ENCODE assay signal across 18 cellular contexts in the genomic region with DNA sequence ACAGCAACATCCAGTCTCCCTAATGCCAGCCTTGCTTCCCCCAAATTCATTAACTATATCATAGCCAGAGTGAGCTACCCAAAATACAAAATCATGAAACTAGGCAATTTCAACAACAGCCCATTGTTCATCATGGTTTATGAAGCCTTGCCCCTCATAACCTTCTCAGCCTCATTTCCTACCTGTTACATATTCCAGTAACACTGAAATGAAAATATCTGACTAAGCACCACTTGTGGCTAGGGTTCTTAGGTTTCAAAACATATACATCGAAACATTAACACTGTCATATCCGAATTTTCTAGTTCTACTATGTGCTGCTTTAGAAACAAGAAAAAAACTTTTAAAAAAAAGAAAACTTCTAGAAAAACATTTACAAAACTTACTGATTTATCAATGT. TPM values are rescaled to one million over a fixed set of nuclear protein-coding genes. Genes with fewer than 3 reads are reported as not detected.
DNase-seq lines count a peak whose midpoint lies in the region; ATAC-seq, FAIRE-seq and TF ChIP-seq lines count a peak whose summit lies in the region.
"Had no signal": no experiment of that assay in that cellular context is flagged by ENCODE, and none has a peak within 500 bp of the region (broad histone marks: within the 10 kb centered on the region; RNA-seq: fewer than 3 reads in every experiment).

No MANE protein-coding gene starts in this region.

- no peak overlapping the region for H3K4me3 Mint-ChIP-seq in activated CD4-positive, alpha-beta T cell treated with anti-CD3 and anti-CD28 coated beads for 36 hours
- no peak overlapping the region for H3K4me3 Mint-ChIP-seq in stimulated activated naive B cell treated with anti-CD40 and anti-IgM and Interleukin-4, amounts not matched to agents 10 μg/mL and 1 μg/mL and 100 μg/mL, for 72 hours
- H3K4me3 Mint-ChIP-seq: IgD-negative memory B cell had no signal

- TF ChIP-seq CTCF in K562 (IDR thresholded peaks at IDR 0.05 in 2 of 3, conservative IDR thresholded peaks at IDR 0.05 in 1 of 3; ENCODE audit: insufficient read depth in 2 of 3, low read depth in 1 of 3, low read length in 3 of 3) (no peak), stomach (IDR thresholded peaks at IDR 0.05) (no peak)

- no peak overlapping the region for H3K27ac ChIP-seq in K562 (ENCODE audit: extremely low read depth, low read depth, low read length)
- no peak overlapping the region for H3K27ac ChIP-seq in stomach
- H3K27ac ChIP-seq: BLaER1, HL-60 had no signal

- peak overlapping the region; percentile 14 for H3K27ac Mint-ChIP-seq in activated CD4-positive, alpha-beta T cell treated with anti-CD3 and anti-CD28 coated beads for 36 hours
- peak overlapping the region in 1 of 2 donors; percentile 6 for H3K27ac Mint-ChIP-seq in activated naive CD4-positive, alpha-beta T cell treated with anti-CD3 and anti-CD28 coated beads, Interleukin-2, amount 50 U/mL, for 72 hours
- peak overlapping the region; percentile 0 for H3K27ac Mint-ChIP-seq in stimulated activated naive B cell treated with anti-CD40 and anti-IgM and Interleukin-4, amounts not matched to agents 10 μg/mL and 1 μg/mL and 100 μg/mL, for 72 hours

- no peak for TF ChIP-seq POLR2A in K562 (conservative IDR thresholded peaks at IDR 0.05)
- no peak for TF ChIP-seq POLR2A in stomach (IDR thresholded peaks at IDR 0.05)

- no peaks in the 10 kb centered on the region for H3K9me3 Mint-ChIP-seq in activated CD4-positive, alpha-beta T cell treated with anti-CD3 and anti-CD28 coated beads for 36 hours (ENCODE audit: low read depth)
- no peaks in the 10 kb centered on the region for H3K9me3 Mint-ChIP-seq in activated naive CD4-positive, alpha-beta T cell treated with anti-CD3 and anti-CD28 coated beads, Interleukin-2, amount 50 U/mL, for 72 hours
- H3K9me3 Mint-ChIP-seq in stimulated activated naive B cell treated with anti-CD40 and anti-IgM and Interleukin-4, amounts not matched to agents 10 μg/mL and 1 μg/mL and 100 μg/mL, for 72 hours: no peaks in the 10 kb centered on the region
- H3K9me3 Mint-ChIP-seq: IgD-negative memory B cell had no signal

- FAIRE-seq in K562 (lab: Jason Lieb, UNC): peak; percentile 26
- FAIRE-seq: HTR-8/SVneo had no signal

- no peaks in the 10 kb centered on the region for H3K79me2 ChIP-seq in K562 (ENCODE audit: control insufficient read depth, insufficient read depth, low read length)

- H3K9me3 ChIP-seq in K562 (replicated peaks; ENCODE audit: control insufficient read depth, insufficient read depth, low read depth, low read length) (no peaks in the 10 kb centered on the region), stomach (no peaks in the 10 kb centered on the region)
- H3K9me3 ChIP-seq: BLaER1, HAP-1 had no signal

- H4K20me1 ChIP-seq in K562 (replicated peaks; ENCODE audit: control insufficient read depth, insufficient read depth, low read length): no peaks in the 10 kb centered on the region
- H4K20me1 ChIP-seq: BLaER1 had no signal

- CTCF ChIA-PET in activated CD4-positive, alpha-beta T cell treated with anti-CD3 and anti-CD28 coated beads for 36 hours (lab: Charles Lee): interaction anchor here (0.6 to 1.3 kb wide), 3 partner anchors 57 to 168 kb away, joined by 3 to 4 read pairs (median 3); no protein-coding TSS in a partner anchor
- CTCF ChIA-PET in K562 (lab: Yijun Ruan, JAX; ENCODE audit: low intra/inter-chr PET ratio): no interaction called here

- in situ Hi-C loops in K562 (cut with MboI): no loop called here

- TF ChIP-seq EP300 in K562 (IDR thresholded peaks at IDR 0.05; ENCODE audit: low read length) (no peak), stomach (IDR thresholded peaks at IDR 0.05) (no peak)

- H3K4me1 ChIP-seq in K562 (replicated peaks in 1 of 2; ENCODE audit: control insufficient read depth in 2 of 2, insufficient read depth in 2 of 2, low read length in 2 of 2): no peaks in the 10 kb centered on the region
- H3K4me1 ChIP-seq in stomach: no peaks in the 10 kb centered on the region
- H3K4me1 ChIP-seq: BLaER1 had no signal

- H3K9ac ChIP-seq in K562 (ENCODE audit: insufficient read depth in 1 of 2, low read depth in 2 of 2, low read length in 2 of 2): no peak overlapping the region
- H3K9ac ChIP-seq: BLaER1 had no signal

- H2AFZ ChIP-seq in K562 (ENCODE audit: low read depth, low read length): no peak overlapping the region

- no peaks in the 10 kb centered on the region for H3K27me3 Mint-ChIP-seq in activated CD4-positive, alpha-beta T cell treated with anti-CD3 and anti-CD28 coated beads for 36 hours
- H3K27me3 Mint-ChIP-seq in stimulated activated naive B cell treated with anti-CD40 and anti-IgM and Interleukin-4, amounts not matched to agents 10 μg/mL and 1 μg/mL and 100 μg/mL, for 72 hours: no peaks in the 10 kb centered on the region
- H3K27me3 Mint-ChIP-seq: IgD-negative memory B cell had no signal

- intact Hi-C loops in activated CD4-positive, alpha-beta T cell treated with anti-CD3 and anti-CD28 coated beads for 36 hours (cut with DNase I, micrococcal nuclease): no loop called here
- intact Hi-C loops in K562 (cut with micrococcal nuclease) (no loop called here), stomach (cut with DNase I; ENCODE audit: low total_unique reads) (no loop called here)

- H3K36me3 Mint-ChIP-seq in activated CD4-positive, alpha-beta T cell treated with anti-CD3 and anti-CD28 coated beads for 36 hours (ENCODE audit: low read depth): peaks cover 27% of the 10 kb centered on the region
- H3K36me3 Mint-ChIP-seq in activated naive CD4-positive, alpha-beta T cell treated with anti-CD3 and anti-CD28 coated beads, Interleukin-2, amount 50 U/mL, for 72 hours: peaks cover 0 to 5% of the 10 kb centered on the region in 2 donors
- peaks cover 32 to 33% of the 10 kb centered on the region in 2 donors for H3K36me3 Mint-ChIP-seq in stimulated activated naive B cell treated with anti-CD40 and anti-IgM and Interleukin-4, amounts not matched to agents 10 μg/mL and 1 μg/mL and 100 μg/mL, for 72 hours

- 83% methylated on average over 2 of the region's 2 CpGs for WGBS in K562 (ENCODE audit: insufficient coverage, low coverage, missing lambda C conversion rate)
- WGBS in stomach, 5 donors: 89 to 99% (median 94%) methylated on average over 2 of the region's 2 CpGs

- H3K36me3 ChIP-seq in K562 (ENCODE audit: control insufficient read depth, insufficient read depth, low read length) (peaks cover 47% of the 10 kb centered on the region; the same call in 2 of the 3 replicates), stomach (peaks cover 22 to 84% (median 79%) of the 10 kb centered on the region in 4 donors)

- H3K4me3 ChIP-seq in K562: no peak overlapping the region
- no peak overlapping the region for H3K4me3 ChIP-seq in stomach
- H3K4me3 ChIP-seq: BLaER1, HAP-1 had no signal

- BruUV-seq in K562 (replicated peaks; lab: Mats Ljungman, UMichigan): no TSS peak

- DNase-seq in activated CD4-positive, alpha-beta T cell treated with anti-CD3 and anti-CD28 coated beads for 36 hours: no peak
- no peak for DNase-seq in activated CD4-positive, alpha-beta T cell treated with anti-CD3 and anti-CD28 coated beads for 48 hours
- no peak for DNase-seq in activated naive CD4-positive, alpha-beta T cell treated with anti-CD3 and anti-CD28 coated beads, Interleukin-2, amount 50 U/mL, for 72 hours (ENCODE audit: low spot score in 2 of 2)
- DNase-seq in activated naive CD4-positive, alpha-beta T cell treated with anti-CD3 and anti-CD28 coated beads, Interleukin-2, amount 50 U/mL, for 16 hours: no peak
- DNase-seq in K562 (ENCODE audit: extremely low read depth in 1 of 4, low spot score in 3 of 4): no peak
- DNase-seq in stimulated activated naive B cell treated with anti-CD40 and anti-IgM and Interleukin-4, amounts not matched to agents 10 μg/mL and 1 μg/mL and 100 μg/mL, for 72 hours: no peak
- no peak for DNase-seq in stomach
- no peak for DNase-seq in stimulated activated CD4-positive, alpha-beta T cell treated with anti-CD3 and anti-CD28 coated beads, Interleukin-4, amount 100 ng/mL, for 4 hours
- DNase-seq: 8988T, DMS79 treated with DMSO at 0.1 percent for 48 hours, NCI-H187, NCI-H69, OCI-M1 had no signal

- no peak for TF ChIP-seq RAD21 in K562 (CRISPR knock-in tag; conservative IDR thresholded peaks at IDR 0.05 in 1 of 2, IDR thresholded peaks at IDR 0.05 in 1 of 2)

- H3K27me3 ChIP-seq in K562 (ENCODE audit: control insufficient read depth in 2 of 2, insufficient read depth in 2 of 2, low read length in 2 of 2): no peaks in the 10 kb centered on the region
- H3K27me3 ChIP-seq in stomach: no peaks in the 10 kb centered on the region
- H3K27me3 ChIP-seq: BLaER1 had no signal

- peaks cover 9% of the 10 kb centered on the region for H3K4me1 Mint-ChIP-seq in activated CD4-positive, alpha-beta T cell treated with anti-CD3 and anti-CD28 coated beads for 36 hours
- H3K4me1 Mint-ChIP-seq in stimulated activated naive B cell treated with anti-CD40 and anti-IgM and Interleukin-4, amounts not matched to agents 10 μg/mL and 1 μg/mL and 100 μg/mL, for 72 hours: no peaks in the 10 kb centered on the region

- H3K9me1 ChIP-seq in K562 (ENCODE audit: control insufficient read depth, insufficient read depth, low read length): no peaks in the 10 kb centered on the region

- POLR2A ChIA-PET in activated CD4-positive, alpha-beta T cell treated with anti-CD3 and anti-CD28 coated beads for 36 hours (lab: Charles Lee): no interaction called here
- POLR2A ChIA-PET in K562 (lab: Yijun Ruan, JAX): interaction anchor here (1.0 kb wide), 1 partner anchor 58 kb away, joined by 3 read pairs; no protein-coding TSS in a partner anchor

- peak; percentile 97 for ATAC-seq in activated CD4-positive, alpha-beta T cell treated with anti-CD3 and anti-CD28 coated beads for 36 hours
- ATAC-seq in activated naive CD4-positive, alpha-beta T cell treated with anti-CD3 and anti-CD28 coated beads, Interleukin-2, amount 50 U/mL, for 72 hours: peak; percentile 49 to 97
- no peak for ATAC-seq in K562
- ATAC-seq in stimulated activated naive B cell treated with anti-CD40 and anti-IgM and Interleukin-4, amounts not matched to agents 10 μg/mL and 1 μg/mL and 100 μg/mL, for 72 hours (replicated peaks): no peak

- H3K4me2 ChIP-seq in K562 (ENCODE audit: insufficient read depth, low read length): no peak overlapping the region
- H3K4me2 ChIP-seq: BLaER1 had no signal

RNA-seq across cellular contexts. Expression of a gene that starts 59.5 kb away (rescaled TPM):
- 10 to 100 TPM; 10.9 to 12.7 TPM for total RNA-seq in activated CD4-positive, alpha-beta T cell treated with anti-CD3 and anti-CD28 coated beads for 36 hours
- total RNA-seq in activated naive CD4-positive, alpha-beta T cell treated with anti-CD3 and anti-CD28 coated beads, Interleukin-2, amount 50 U/mL, for 72 hours: 10 to 100 TPM; 16.1 to 16.7 TPM
- 28.1 and 119 TPM in 2 replicates for total RNA-seq in K562 (2011; cell fraction: chromatin; rRNA removed; ENCODE audit: low replicate concordance)
- total RNA-seq in K562 (2011; cell fraction: nucleolus; rRNA removed): 12.7 and 18.3 TPM in 2 replicates
- total RNA-seq in K562 (2011; cell fraction: nucleoplasm; rRNA removed): 37.1 and 61.3 TPM in 2 replicates
- 10.8 and 11.4 TPM in 2 replicates for total RNA-seq in K562 (2014; rRNA removed)
- 21.6 and 22.4 TPM in 2 replicates for total RNA-seq in K562 (2014; rRNA removed; fragmentation: Illumina TruSeq; extraction: Trizol)
- 20.6 and 21.6 TPM in 2 replicates for total RNA-seq in K562 (2015; rRNA removed; fragmentation: Illumina TruSeq; extraction: Trizol)
- 18.5 and 18.8 TPM in 2 replicates for total RNA-seq in K562 (2021)
- 11.0 and 11.7 TPM in 2 replicates for polyA plus RNA-seq in K562 (2011; rRNA removed)
- polyA plus RNA-seq in K562 (2011; cell fraction: cytosol; rRNA removed): 1.6 and 4.6 TPM in 2 replicates
- polyA plus RNA-seq in K562 (2011; cell fraction: nucleus; rRNA removed): 18.8 and 26.5 TPM in 2 replicates
- polyA plus RNA-seq in K562 (2012): 5.6 TPM in 2 replicates
- polyA plus RNA-seq in K562 (2014; fragmentation: Illumina TruSeq; extraction: Trizol): 8.9 and 10.9 TPM in 2 replicates
- polyA plus RNA-seq in K562 (2014; fragmentation: Nextera tagmentation; extraction: Ambion mirVana): 1 to 10 TPM; 3.2 to 4.0 TPM
- 6.4 and 7.7 TPM in 2 replicates for polyA plus RNA-seq in K562 (2014; rRNA removed)
- 30.0 and 41.1 TPM in 2 replicates for polyA minus RNA-seq in K562 (2011; rRNA and poly(A)+ RNA removed)
- polyA minus RNA-seq in K562 (2011; cell fraction: cytosol; rRNA and poly(A)+ RNA removed): 8.7 TPM in 2 replicates
- 37.0 and 67.3 TPM in 2 replicates for polyA minus RNA-seq in K562 (2011; cell fraction: nucleus; rRNA and poly(A)+ RNA removed)
- total RNA-seq in stomach: 10 to 100 TPM; 13.4 to 67.0 (median 42.6) TPM
- polyA plus RNA-seq in stomach: 1 to 10 TPM; 2.0 to 4.3 (median 2.2) TPM

Comparison
In these comparisons a context has a peak if more than half of its experiments do, and no peak if none do; other contexts are left out.
1. ATAC-seq: peak in activated CD4-positive, alpha-beta T cell treated with anti-CD3 and anti-CD28 coated beads for 36 hours (single experiment) and activated naive CD4-positive, alpha-beta T cell treated with anti-CD3 and anti-CD28 coated beads, Interleukin-2, amount 50 U/mL, for 72 hours (2 of 2); none in K562 (single experiment) and stimulated activated naive B cell treated with anti-CD40 and anti-IgM and Interleukin-4, amounts not matched to agents 10 μg/mL and 1 μg/mL and 100 μg/mL, for 72 hours (0 of 2).